8 cellular contexts compared by ENCODE assay signal in genomic region chr16:89395150-89396142, GRCh38.
DNase-seq lines count a peak whose midpoint lies in the region; ATAC-seq and TF ChIP-seq lines count a peak whose summit lies in the region.

No MANE protein-coding gene starts in this region.

- DNase-seq in BJ (ENCODE audit: low read depth) = peak; percentile 93
- peak; percentile 43 for DNase-seq in NCI-H1694 treated with DMSO at 0.1 percent for 48 hours (lab: John Stamatoyannopoulos, UW)
- peak; percentile 78 for DNase-seq in colonic mucosa
- peak; percentile 86 for DNase-seq in lower lobe of right lung
- peak; percentile 87 for DNase-seq in transverse colon

- CTCF ChIA-PET in BJ (lab: Yijun Ruan, JAX) = interaction anchor here (0.6 to 1.1 kb wide), 2 partner anchors 13 to 775 kb away, joined by 3 read pairs; no protein-coding TSS in a partner anchor

- POLR2A ChIA-PET in BJ (lab: Charles Lee) = no interaction called here

- H3K27ac ChIP-seq in colonic mucosa (no peak overlapping the region), lower lobe of right lung (peak overlapping the region; percentile 63), transverse colon (peak overlapping the region; percentile 35 to 83 (median 76))

- in situ Hi-C loops in transverse colon (cut with MboI; ENCODE audit: low pct_ligation_motif_present in 1 of 4, low pct_unique_long_range_greater_than_20kb in 1 of 4, low sequenced_read_pairs in 3 of 4) = no loop called here

- no peaks in the 10 kb centered on the region for H3K27me3 ChIP-seq in BJ (ENCODE audit: control insufficient read depth, insufficient read depth, low read length)
- H3K27me3 ChIP-seq in colonic mucosa = no peaks in the 10 kb centered on the region
- no peaks in the 10 kb centered on the region for H3K27me3 ChIP-seq in lower lobe of right lung (ENCODE audit: low read depth)
- H3K27me3 ChIP-seq in transverse colon = no peaks in the 10 kb centered on the region

- ATAC-seq in lower lobe of right lung (peak; percentile 94 to 96), HG03469 (IDR thresholded peaks at IDR 0.05; ENCODE audit: unreplicated experiment) (no peak), GM19324 (IDR thresholded peaks at IDR 0.05; ENCODE audit: low FRiP score, unreplicated experiment) (no peak), HG03097 (IDR thresholded peaks at IDR 0.05; ENCODE audit: low FRiP score, unreplicated experiment) (no peak)

- H3K36me3 ChIP-seq in BJ (ENCODE audit: control insufficient read depth, insufficient read depth, low read length) (peaks cover 1% of the 10 kb centered on the region; the same call in 1 of the 2 replicates), colonic mucosa (no peaks in the 10 kb centered on the region), lower lobe of right lung (no peaks in the 10 kb centered on the region), transverse colon (no peaks in the 10 kb centered on the region)

- H3K4me1 ChIP-seq in colonic mucosa (peaks cover 6% of the 10 kb centered on the region), lower lobe of right lung (peaks cover 51% of the 10 kb centered on the region), transverse colon (peaks cover 20 to 45% (median 21%) of the 10 kb centered on the region in 4 donors)

- H3K9me3 ChIP-seq in colonic mucosa (no peaks in the 10 kb centered on the region), lower lobe of right lung (no peaks in the 10 kb centered on the region), transverse colon (no peaks in the 10 kb centered on the region)

- intact Hi-C loops in colonic mucosa (cut with DNase I) (no loop called here), lower lobe of right lung (cut with DNase I) (no loop called here), transverse colon (cut with DNase I; ENCODE audit: low total_unique reads) (no loop called here)

- TF ChIP-seq CTCF in BJ (IDR thresholded peaks at IDR 0.05; ENCODE audit: insufficient read depth, low read depth, low read length) (no peak), colonic mucosa (IDR thresholded peaks at IDR 0.05) (no peak), lower lobe of right lung (IDR thresholded peaks at IDR 0.05) (no peak), transverse colon (IDR thresholded peaks at IDR 0.05) (no peak)

- no peak for TF ChIP-seq POLR2A in transverse colon (IDR thresholded peaks at IDR 0.05)

- H3K9ac ChIP-seq in colonic mucosa (ENCODE audit: low read depth in 2 of 2, low read length in 2 of 2) = peak overlapping the region in 1 of 2 donors; percentile 15

- 48 to 79% methylated on average over 12 to 28 of the region's 28 CpGs for WGBS in transverse colon (ENCODE audit: low coverage in 1 of 2), 2 donors

- H3K4me3 ChIP-seq in BJ (ENCODE audit: low read depth, low read length) (no peak overlapping the region), colonic mucosa (no peak overlapping the region), lower lobe of right lung (no peak overlapping the region), transverse colon (no peak overlapping the region)

- TF ChIP-seq EP300 in transverse colon (IDR thresholded peaks at IDR 0.05; ENCODE audit: low read depth) = peak; percentile 87

Comparison
In these comparisons a context has a peak if more than half of its experiments do, and no peak if none do; other contexts are left out.
1. DNase-seq: peak in every context shown above with its lines; median percentile 93 in BJ; 87 in transverse colon; 86 in lower lobe of right lung; 78 in colonic mucosa; 43 in NCI-H1694 treated with DMSO at 0.1 percent for 48 hours.
2. ATAC-seq: peak in lower lobe of right lung (2 of 2); none in HG03469 (single experiment), GM19324 (single experiment) and HG03097 (single experiment).